ENCODE assay signal across 24 cellular contexts in the genomic region with DNA sequence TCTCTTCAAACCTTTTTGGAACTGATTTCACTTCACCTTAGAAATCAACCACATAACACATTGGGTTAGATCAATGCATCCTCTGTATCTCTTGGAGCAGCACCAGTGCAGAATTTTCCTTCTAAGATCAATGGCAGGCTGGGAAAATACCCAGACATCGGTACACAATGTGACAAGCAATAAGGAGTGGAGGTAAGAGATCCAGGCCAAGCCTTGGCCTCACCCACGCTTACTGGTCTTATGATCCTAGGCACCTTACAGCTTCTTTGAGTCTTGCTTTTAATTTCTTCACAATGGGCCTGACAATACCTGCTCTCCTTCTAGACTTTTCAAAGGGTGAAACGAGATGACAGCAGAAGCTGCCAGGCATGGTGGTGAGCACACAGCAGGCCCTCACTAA.
"Had no signal": no experiment of that assay in that cellular context is flagged by ENCODE, and none has a peak within 500 bp of the region (broad histone marks: within the 10 kb centered on the region; RNA-seq: fewer than 3 reads in every experiment).

No MANE protein-coding gene starts in this region.

- H3K9me3 Mint-ChIP-seq: activated naive CD8-positive, alpha-beta T cell treated with anti-CD3 and anti-CD28 coated beads for 36 hours; activated T-cell treated with anti-CD3 and anti-CD28 coated beads, Interleukin-2, amount 50 U/mL, for 4 hours; memory B cell; naive thymus-derived CD4-positive, alpha-beta T cell; stimulated activated naive CD8-positive, alpha-beta T cell treated with anti-CD3 and anti-CD28 coated beads, Interleukin-15, Interleukin-2, amounts not matched to agents 100 ng/mL and 50 ng/mL, for 24 hours; T-cell; T-helper 2 cell treated with Interferon-gamma antibody and Interleukin-4, amounts not matched to agents 5 μg/mL and 100 μg/mL, for 36 hours had no signal

- H3K4me3 ChIP-seq: mucosa of descending colon, pancreas, psoas muscle, thyroid gland had no signal

- DNase-seq: activated CD4-positive, alpha-beta T cell treated with anti-CD3 and anti-CD28 coated beads for 1 hour; activated CD8-positive, alpha-beta memory T cell treated with anti-CD3 and anti-CD28 coated beads for 24 hours; activated CD8-positive, alpha-beta memory T cell treated with anti-CD3 and anti-CD28 coated beads, Interleukin-2, amount 50 U/mL, for 4 hours; activated naive CD4-positive, alpha-beta T cell treated with Interleukin-2 at 50 U/mL for 16 hours; activated naive CD8-positive, alpha-beta T cell treated with anti-CD3 and anti-CD28 coated beads for 36 hours; activated T-cell treated with anti-CD3 and anti-CD28 coated beads, Interleukin-2, amount 50 U/mL, for 4 hours; cerebellar nuclear complex; erythroblast; foreskin keratinocyte; hippocampal formation; left cardiac atrium; mucosa of descending colon; naive thymus-derived CD4-positive, alpha-beta T cell; pancreas; psoas muscle; right cardiac atrium; stimulated activated CD4-positive, alpha-beta T cell treated with anti-CD3 and anti-CD28 coated beads, Interleukin-4, amount 100 ng/mL, for 4 hours; substantia nigra; T-cell; thyroid gland; WERI-Rb-1 had no signal

- ATAC-seq: activated T-cell treated with anti-CD3 and anti-CD28 coated beads, Interleukin-2, amount 50 U/mL, for 4 hours; foreskin keratinocyte; left cardiac atrium; mucosa of descending colon; naive thymus-derived CD4-positive, alpha-beta T cell; pancreas; psoas muscle; right cardiac atrium; T-cell had no signal

- H3K27ac ChIP-seq: foreskin keratinocyte, pancreas, psoas muscle, thyroid gland, WERI-Rb-1 had no signal

- H3K27ac Mint-ChIP-seq: activated naive CD8-positive, alpha-beta T cell treated with anti-CD3 and anti-CD28 coated beads for 36 hours; memory B cell; naive thymus-derived CD4-positive, alpha-beta T cell; stimulated activated naive CD8-positive, alpha-beta T cell treated with anti-CD3 and anti-CD28 coated beads, Interleukin-15, Interleukin-2, amounts not matched to agents 100 ng/mL and 50 ng/mL, for 24 hours; T-helper 2 cell treated with Interferon-gamma antibody and Interleukin-4, amounts not matched to agents 5 μg/mL and 100 μg/mL, for 36 hours had no signal

- H3K36me3 ChIP-seq: pancreas, thyroid gland, WERI-Rb-1 had no signal

- H3K4me1 ChIP-seq: foreskin keratinocyte, pancreas had no signal

- H3K27me3 Mint-ChIP-seq: activated naive CD8-positive, alpha-beta T cell treated with anti-CD3 and anti-CD28 coated beads for 36 hours; stimulated activated naive CD8-positive, alpha-beta T cell treated with anti-CD3 and anti-CD28 coated beads, Interleukin-15, Interleukin-2, amounts not matched to agents 100 ng/mL and 50 ng/mL, for 24 hours had no signal

- H3K4me3 Mint-ChIP-seq: activated naive CD8-positive, alpha-beta T cell treated with anti-CD3 and anti-CD28 coated beads for 36 hours; activated T-cell treated with anti-CD3 and anti-CD28 coated beads, Interleukin-2, amount 50 U/mL, for 4 hours; memory B cell; naive thymus-derived CD4-positive, alpha-beta T cell; stimulated activated naive CD8-positive, alpha-beta T cell treated with anti-CD3 and anti-CD28 coated beads, Interleukin-15, Interleukin-2, amounts not matched to agents 100 ng/mL and 50 ng/mL, for 24 hours; T-cell; T-helper 2 cell treated with Interferon-gamma antibody and Interleukin-4, amounts not matched to agents 5 μg/mL and 100 μg/mL, for 36 hours had no signal

- H3K9me3 ChIP-seq: mucosa of descending colon, pancreas, psoas muscle, thyroid gland had no signal

- H3K36me3 Mint-ChIP-seq: activated naive CD8-positive, alpha-beta T cell treated with anti-CD3 and anti-CD28 coated beads for 36 hours; memory B cell; naive thymus-derived CD4-positive, alpha-beta T cell; T-cell had no signal

- H3K27me3 ChIP-seq: foreskin keratinocyte, pancreas, thyroid gland had no signal
